In genomic region chr3:64222501-64222900, GRCh38 we compare ENCODE assay signal across 1 cellular context.
TF ChIP-seq lines count a peak whose summit lies in the region.

No MANE protein-coding gene starts in this region.

TF ChIP-seq in A549, 52 proteins besides CTCF, POLR2A, EP300 and RAD21 (continued from another document):
- TF ChIP-seq, protein P1, sequence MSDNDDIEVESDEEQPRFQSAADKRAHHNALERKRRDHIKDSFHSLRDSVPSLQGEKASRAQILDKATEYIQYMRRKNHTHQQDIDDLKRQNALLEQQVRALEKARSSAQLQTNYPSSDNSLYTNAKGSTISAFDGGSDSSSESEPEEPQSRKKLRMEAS (IDR thresholded peaks at IDR 0.05): no peak
- TF ChIP-seq CBX8 (IDR thresholded peaks at IDR 0.05) (no peak), HMGXB4 (CRISPR knock-in tag; IDR thresholded peaks at IDR 0.05; ENCODE audit: borderline replicate concordance) (no peak)
